Comparison of ENCODE assay signal across 8 cellular contexts in genomic region chr13:36818483-36819063, GRCh38. TPM values are rescaled to one million over a fixed set of nuclear protein-coding genes. Genes with fewer than 3 reads are reported as not detected.
DNase-seq lines count a peak whose midpoint lies in the region; ATAC-seq, FAIRE-seq and TF ChIP-seq lines count a peak whose summit lies in the region.

No MANE protein-coding gene starts in this region.

- no peak overlapping the region for H3K23ac ChIP-seq in neuronal stem cell (ENCODE audit: low read depth, low read length, poor library complexity)

- H2BK15ac ChIP-seq in neuronal stem cell (ENCODE audit: low read length) = no peak overlapping the region

- peaks cover 32 to 51% (median 40%) of the 10 kb centered on the region in 4 donors for H3K4me1 Mint-ChIP-seq in CD4-positive, alpha-beta memory T cell

- H3K4me3 Mint-ChIP-seq in CD4-positive, alpha-beta memory T cell = peak overlapping the region; percentile 91 to 97 (median 95)

- peaks cover 2% of the 10 kb centered on the region for H3K79me1 ChIP-seq in neuronal stem cell (ENCODE audit: low read depth, low read length)

- no peak for DNase-seq in CD4-positive, alpha-beta memory T cell
- DNase-seq in endothelial cell of umbilical vein (ENCODE audit: low read depth, low spot score) (no peak), neuronal stem cell (ENCODE audit: low spot score) (no peak), pons (ENCODE audit: low spot score) (no peak), HK-2 (ENCODE audit: unreplicated experiment) (no peak)
- DNase-seq in activated effector memory CD4-positive, alpha-beta T cell treated with Interleukin-2 at 50 U/mL for 16 hours = no peak

- no peaks in the 10 kb centered on the region for H3K9me1 ChIP-seq in endothelial cell of umbilical vein (replicated peaks; ENCODE audit: control insufficient read depth, extremely low read depth, insufficient read depth, low read length)

- H2BK12ac ChIP-seq in neuronal stem cell (ENCODE audit: low read length) = no peak overlapping the region

- peak overlapping the region; percentile 76 to 86 for H3K4me3 ChIP-seq in CD4-positive, alpha-beta memory T cell (ENCODE audit: low read length in 2 of 2)
- H3K4me3 ChIP-seq in OCI-LY1 (ENCODE audit: low read depth, low read length, poor library complexity, severe bottlenecking) (peak overlapping the region; percentile 81), endothelial cell of umbilical vein (replicated peaks in 1 of 3; ENCODE audit: insufficient read depth in 1 of 3, low read depth in 1 of 3, low read length in 3 of 3) (peak overlapping the region; percentile 62 to 93 (median 83)), neuronal stem cell (ENCODE audit: low read length in 2 of 2) (peak overlapping the region; percentile 75 to 76)

- peaks cover 0 to 2% (median 0%) of the 10 kb centered on the region in 8 donors for H3K9me3 Mint-ChIP-seq in CD4-positive, alpha-beta memory T cell

- H4K91ac ChIP-seq in neuronal stem cell (ENCODE audit: low read depth, low read length, poor library complexity) = no peak overlapping the region

- H4K20me1 ChIP-seq in OCI-LY1 (ENCODE audit: insufficient read depth, low read length) (no peaks in the 10 kb centered on the region), endothelial cell of umbilical vein (replicated peaks; ENCODE audit: control insufficient read depth, extremely low read depth, insufficient read depth, low read length) (no peaks in the 10 kb centered on the region)

- TF ChIP-seq POLR2A in endothelial cell of umbilical vein (IDR thresholded peaks at IDR 0.05; ENCODE audit: low read depth, low read length) = peak; percentile 7

- H3K9ac ChIP-seq in OCI-LY1 (ENCODE audit: low read length) (peak overlapping the region; percentile 83), endothelial cell of umbilical vein (replicated peaks; ENCODE audit: extremely low read depth, insufficient read depth, low read length) (no peak overlapping the region), neuronal stem cell (ENCODE audit: low read depth, low read length, poor library complexity) (no peak overlapping the region)

- H4K8ac ChIP-seq in neuronal stem cell (ENCODE audit: low read depth, low read length) = no peak overlapping the region

- H3K27me3 ChIP-seq in CD4-positive, alpha-beta memory T cell (ENCODE audit: insufficient read depth, low read length) = no peaks in the 10 kb centered on the region
- H3K27me3 ChIP-seq in OCI-LY1 (ENCODE audit: insufficient read depth, low read length) (no peaks in the 10 kb centered on the region), endothelial cell of umbilical vein (ENCODE audit: control insufficient read depth in 2 of 2, insufficient read depth in 2 of 2, low read length in 2 of 2) (no peaks in the 10 kb centered on the region), neuronal stem cell (ENCODE audit: control insufficient read depth in 3 of 3, insufficient read depth in 3 of 3, low read depth in 1 of 3, low read length in 3 of 3) (no peaks in the 10 kb centered on the region)

- H3K79me2 ChIP-seq in OCI-LY1 (ENCODE audit: insufficient read depth, low read length) (peaks cover 22% of the 10 kb centered on the region), endothelial cell of umbilical vein (ENCODE audit: control insufficient read depth, insufficient read depth, low read length) (peaks cover 30% of the 10 kb centered on the region)

- H3K27ac ChIP-seq in CD4-positive, alpha-beta memory T cell (ENCODE audit: low read depth, low read length) = peak overlapping the region; percentile 85
- H3K27ac ChIP-seq in OCI-LY1 (ENCODE audit: low read depth, low read length, poor library complexity, severe bottlenecking) (no peak overlapping the region), endothelial cell of umbilical vein (ENCODE audit: insufficient read depth, low read depth, low read length) (no peak overlapping the region), neuronal stem cell (replicated peaks; ENCODE audit: low read length) (no peak overlapping the region)

- no peaks in the 10 kb centered on the region for H3K9me2 ChIP-seq in OCI-LY1 (ENCODE audit: low read depth, low read length)

- H3K4ac ChIP-seq in neuronal stem cell (ENCODE audit: low read length) = no peak overlapping the region

- TF ChIP-seq CTCF in OCI-LY1 (IDR thresholded peaks at IDR 0.05; ENCODE audit: low read length) (no peak), endothelial cell of umbilical vein (IDR thresholded peaks at IDR 0.05; ENCODE audit: extremely low read depth in 1 of 2, insufficient read depth in 1 of 2, low read depth in 1 of 2, low read length in 2 of 2) (no peak)

- POLR2A ChIA-PET in CD4-positive, alpha-beta memory T cell (lab: Charles Lee; ENCODE audit: partially characterized antibody) = no interaction called here
- POLR2A ChIA-PET in endothelial cell of umbilical vein (lab: Charles Lee) = no interaction called here

- H2AK5ac ChIP-seq in neuronal stem cell (ENCODE audit: low read depth, low read length) = no peak overlapping the region

- H3K4me1 ChIP-seq in CD4-positive, alpha-beta memory T cell (ENCODE audit: insufficient read depth, low read length) = peaks cover 42% of the 10 kb centered on the region
- peaks cover 36% of the 10 kb centered on the region for H3K4me1 ChIP-seq in OCI-LY1 (ENCODE audit: insufficient read depth, low read length, severe bottlenecking)
- H3K4me1 ChIP-seq in endothelial cell of umbilical vein (ENCODE audit: control insufficient read depth, extremely low read depth, insufficient read depth, low read length) = peaks cover 35% of the 10 kb centered on the region
- H3K4me1 ChIP-seq in neuronal stem cell (ENCODE audit: control insufficient read depth in 2 of 2, insufficient read depth in 1 of 2, low read depth in 1 of 2, low read length in 2 of 2) = peaks cover 0 to 2% of the 10 kb centered on the region in 2 donors

- ATAC-seq in GM21529 (IDR thresholded peaks at IDR 0.05; ENCODE audit: unreplicated experiment) = peak; percentile 12

- no CpG with 5 or more reads among the region's 12 CpGs for WGBS in neuronal stem cell (ENCODE audit: extremely low coverage in 2 of 2, insufficient read length in 2 of 2, insufficient replicate concordance in 1 of 2), 2 donors

- no peak overlapping the region for H2BK120ac ChIP-seq in neuronal stem cell (ENCODE audit: low read depth, low read length)

- no peaks in the 10 kb centered on the region for H3K36me3 ChIP-seq in CD4-positive, alpha-beta memory T cell (ENCODE audit: insufficient read depth, low read length)
- H3K36me3 ChIP-seq in OCI-LY1 (ENCODE audit: insufficient read depth, low read length) (no peaks in the 10 kb centered on the region), endothelial cell of umbilical vein (ENCODE audit: control insufficient read depth in 2 of 2, extremely low read depth in 1 of 2, insufficient read depth in 2 of 2, low read length in 2 of 2) (no peaks in the 10 kb centered on the region), neuronal stem cell (replicated peaks in 1 of 2; ENCODE audit: control insufficient read depth in 2 of 2, insufficient read depth in 2 of 2, low read length in 2 of 2) (peaks cover 0 to 9% of the 10 kb centered on the region in 2 donors)

- H3F3A ChIP-seq in OCI-LY1 (ENCODE audit: insufficient read depth, low read length) = no peaks in the 10 kb centered on the region

- intact Hi-C loops in CD4-positive, alpha-beta memory T cell (cut with micrococcal nuclease) = loop anchor here (1.0 to 2.0 kb wide), 4 partner anchors 182 to 1531 kb away; partner anchors contain the start of genes EXOSC8, SPART, SUPT20H and UFM1
- intact Hi-C loops in endothelial cell of umbilical vein (cut with micrococcal nuclease) = loop anchor here (5.0 to 10.0 kb wide), 4 partner anchors 64 to 1526 kb away; partner anchors contain the start of genes CCDC169 and UFM1

- BruUV-seq in endothelial cell of umbilical vein (replicated peaks; lab: Mats Ljungman, UMichigan) = no TSS peak

- no peak overlapping the region for H3K18ac ChIP-seq in neuronal stem cell (ENCODE audit: low read length)

- no peak overlapping the region for H2BK5ac ChIP-seq in neuronal stem cell (ENCODE audit: low read length)

- H3K14ac ChIP-seq in neuronal stem cell (ENCODE audit: low read length) = no peak overlapping the region

- FAIRE-seq in endothelial cell of umbilical vein (lab: Jason Lieb, UNC) = no peak

- H3K9me3 ChIP-seq in CD4-positive, alpha-beta memory T cell (ENCODE audit: control insufficient read depth in 1 of 2, low read length in 2 of 2) = no peaks in the 10 kb centered on the region
- H3K9me3 ChIP-seq in OCI-LY1 (ENCODE audit: low read length) (no peaks in the 10 kb centered on the region), endothelial cell of umbilical vein (replicated peaks; ENCODE audit: control insufficient read depth, insufficient read depth, low read length) (no peaks in the 10 kb centered on the region), neuronal stem cell (replicated peaks in 1 of 2; ENCODE audit: control insufficient read depth in 2 of 2, insufficient read depth in 1 of 2, low read depth in 1 of 2, low read length in 2 of 2) (no peaks in the 10 kb centered on the region)

- peaks cover 0 to 6% of the 10 kb centered on the region in 2 donors for H3K36me3 Mint-ChIP-seq in CD4-positive, alpha-beta memory T cell

- CTCF ChIA-PET in CD4-positive, alpha-beta memory T cell (lab: Charles Lee; ENCODE audit: partially characterized antibody) = no interaction called here
- CTCF ChIA-PET in endothelial cell of umbilical vein (lab: Charles Lee) = interaction anchor here (0.6 kb wide), 1 partner anchor 163 kb away, joined by 3 read pairs; no protein-coding TSS in a partner anchor

- H3K27me3 Mint-ChIP-seq in CD4-positive, alpha-beta memory T cell = peaks cover 0 to 9% of the 10 kb centered on the region in 2 donors

- H3K27ac Mint-ChIP-seq in CD4-positive, alpha-beta memory T cell = peak overlapping the region; percentile 85 to 95 (median 95)

- H2AFZ ChIP-seq in OCI-LY1 (ENCODE audit: low read length) (peak overlapping the region; percentile 98), endothelial cell of umbilical vein (ENCODE audit: low read depth, low read length) (peak overlapping the region; percentile 97), neuronal stem cell (ENCODE audit: low read length) (peak overlapping the region; percentile 98)

- dilution Hi-C loops in endothelial cell of umbilical vein (cut with MboI; ENCODE audit: extremely low pct_ligation_motif_present, low sequenced_read_pairs) = no loop called here

- H3K4me2 ChIP-seq in OCI-LY1 (ENCODE audit: low read length) (peak overlapping the region; percentile 99), endothelial cell of umbilical vein (ENCODE audit: insufficient read depth, low read length) (peak overlapping the region; percentile 94), neuronal stem cell (ENCODE audit: insufficient read depth, low read length, poor library complexity, severe bottlenecking) (peak overlapping the region; percentile 59)

RNA-seq across cellular contexts. Expression of gene RFXAP, which starts 0.4 kb away (rescaled TPM):
- 1 to 10 TPM; 8.8 to 9.9 TPM for total RNA-seq in CD4-positive, alpha-beta memory T cell
- 1 to 10 TPM; 1.6 to 2.8 TPM for polyA plus RNA-seq in CD4-positive, alpha-beta memory T cell
- total RNA-seq in endothelial cell of umbilical vein = 7.2 and 9.0 TPM in 2 replicates
- 2.3 and 3.0 TPM in 2 replicates for polyA plus RNA-seq in endothelial cell of umbilical vein
- polyA plus RNA-seq in endothelial cell of umbilical vein (2011; cell fraction: cytosol; rRNA removed) = 3.9 and 4.0 TPM in 2 replicates
- polyA plus RNA-seq in endothelial cell of umbilical vein (2011; cell fraction: nucleus; rRNA removed) = 4.5 and 6.4 TPM in 2 replicates
- 7.1 TPM in 2 replicates for polyA plus RNA-seq in endothelial cell of umbilical vein (2012)
- 1.1 and 2.2 TPM in 2 replicates for polyA minus RNA-seq in endothelial cell of umbilical vein
- 1.9 TPM for polyA minus RNA-seq in endothelial cell of umbilical vein (2011; cell fraction: cytosol; rRNA and poly(A)+ RNA removed)
- polyA minus RNA-seq in endothelial cell of umbilical vein (2011; cell fraction: nucleus; rRNA and poly(A)+ RNA removed) = 2.0 and 3.1 TPM in 2 replicates
- 15.0 TPM for polyA plus RNA-seq in neuronal stem cell (2013, experiment 1 of 2)
- 14.3 TPM for polyA plus RNA-seq in neuronal stem cell (2013, experiment 2 of 2)
